In the genomic region with DNA sequence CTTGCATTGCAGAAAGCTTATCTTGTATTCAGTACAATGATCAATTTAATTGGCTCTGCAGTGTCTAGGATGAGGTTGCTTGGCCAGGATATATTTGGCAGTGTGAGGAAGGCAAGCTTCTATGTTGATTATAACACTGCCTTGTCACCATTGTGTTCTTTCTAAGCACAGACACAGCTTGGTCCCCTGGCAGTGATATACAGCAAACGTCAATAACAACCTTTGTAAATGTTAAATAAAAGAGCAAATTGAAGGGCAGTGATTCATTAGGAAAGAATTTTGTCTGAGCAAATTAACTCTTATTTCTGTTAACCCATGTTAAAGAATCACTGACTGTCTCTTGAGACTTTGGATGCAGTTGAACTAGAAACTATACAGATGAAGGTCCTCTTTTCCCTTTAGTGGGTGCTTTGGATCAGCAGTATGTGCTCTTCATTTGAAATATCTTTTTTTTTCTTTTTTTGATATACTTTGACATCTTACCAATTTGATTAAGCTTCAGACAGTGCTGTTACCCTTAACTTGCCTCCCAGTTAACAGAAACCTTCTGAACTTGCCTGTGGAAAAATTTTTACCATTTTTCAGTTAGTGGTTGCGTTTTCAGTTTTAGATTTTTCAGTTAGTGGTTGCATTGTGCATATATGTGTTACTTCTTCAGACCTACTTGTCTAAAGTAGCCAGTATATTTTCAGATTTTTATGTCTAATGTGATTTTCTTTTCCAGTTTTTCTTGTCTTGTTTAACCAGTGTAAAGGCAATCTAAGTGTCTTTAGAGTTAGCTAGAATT, we compare ENCODE assay signal across 11 cellular contexts.
A peak's percentile ranks its signal among the peaks of the same experiment; 100 is the strongest.
DNase-seq lines count a peak whose midpoint lies in the region; ATAC-seq, FAIRE-seq and TF ChIP-seq lines count a peak whose summit lies in the region.
"Had no signal": no experiment of that assay in that cellular context is flagged by ENCODE, and none has a peak within 500 bp of the region (broad histone marks: within the 10 kb centered on the region; RNA-seq: fewer than 3 reads in every experiment).

No MANE protein-coding gene starts in this region.

- H3K36me3 ChIP-seq in gastroesophageal sphincter, result no peaks in the 10 kb centered on the region

- in situ Hi-C loops in ACHN (cut with HindIII; ENCODE audit: low pct_ligation_motif_present, low pct_unique_long_range_greater_than_20kb, low sequenced_read_pairs), result no loop called here

- no peaks in the 10 kb centered on the region for H3K27me3 Mint-ChIP-seq in activated naive CD8-positive, alpha-beta T cell treated with anti-CD3 and anti-CD28 coated beads, Interleukin-2, amount 50 U/mL, for 24 hours
- H3K27me3 Mint-ChIP-seq: CD8-positive, alpha-beta memory T cell; IgD-negative memory B cell had no signal

- no peak overlapping the region for H3K4me3 Mint-ChIP-seq in activated naive CD8-positive, alpha-beta T cell treated with anti-CD3 and anti-CD28 coated beads, Interleukin-2, amount 50 U/mL, for 24 hours
- H3K4me3 Mint-ChIP-seq: IgD-negative memory B cell had no signal

- H3K36me3 Mint-ChIP-seq in activated naive CD8-positive, alpha-beta T cell treated with anti-CD3 and anti-CD28 coated beads, Interleukin-2, amount 50 U/mL, for 24 hours (ENCODE audit: low read depth), result peaks cover 5% of the 10 kb centered on the region

- peaks cover 0 to 47% (median 6%) of the 10 kb centered on the region in 3 donors for H3K4me1 ChIP-seq in gastroesophageal sphincter

- H3K27ac Mint-ChIP-seq in activated naive CD8-positive, alpha-beta T cell treated with anti-CD3 and anti-CD28 coated beads, Interleukin-2, amount 50 U/mL, for 24 hours, result peak overlapping the region; percentile 34

- H3K27ac ChIP-seq in layer of hippocampus (ENCODE audit: low read depth, low read length), result peak overlapping the region; percentile 30
- no peak overlapping the region for H3K27ac ChIP-seq in gastroesophageal sphincter

- no peak for TF ChIP-seq EP300 in gastroesophageal sphincter (IDR thresholded peaks at IDR 0.05)

- H3K4me3 ChIP-seq in gastroesophageal sphincter, result no peak overlapping the region

- TF ChIP-seq CTCF in gastroesophageal sphincter (IDR thresholded peaks at IDR 0.05), result no peak

- DNase-seq in ACHN, result peak; percentile 36
- no peak for DNase-seq in activated naive CD8-positive, alpha-beta T cell treated with anti-CD3 and anti-CD28 coated beads, Interleukin-2, amount 50 U/mL, for 24 hours
- no peak for DNase-seq in NCI-H345 treated with DMSO at 0.1 percent for 48 hours (lab: John Stamatoyannopoulos, UW; ENCODE audit: unreplicated experiment)
- no peak for DNase-seq in NCI-H1105 treated with DMSO at 0.1 percent for 48 hours (lab: John Stamatoyannopoulos, UW)
- DNase-seq in HTR-8/SVneo (ENCODE audit: insufficient read length, low spot score), result no peak
- DNase-seq: CD8-positive, alpha-beta memory T cell had no signal

- H3K4me1 Mint-ChIP-seq in activated naive CD8-positive, alpha-beta T cell treated with anti-CD3 and anti-CD28 coated beads, Interleukin-2, amount 50 U/mL, for 24 hours, result peaks cover 33% of the 10 kb centered on the region

- no peak for TF ChIP-seq POLR2A in gastroesophageal sphincter (IDR thresholded peaks at IDR 0.05)

- H3K9me3 Mint-ChIP-seq in activated naive CD8-positive, alpha-beta T cell treated with anti-CD3 and anti-CD28 coated beads, Interleukin-2, amount 50 U/mL, for 24 hours, result no peaks in the 10 kb centered on the region
- H3K9me3 Mint-ChIP-seq: CD8-positive, alpha-beta memory T cell; IgD-negative memory B cell had no signal

- ATAC-seq in HG02885 (IDR thresholded peaks at IDR 0.05; ENCODE audit: poor library complexity, unreplicated experiment) (peak; percentile 58), gastroesophageal sphincter (no peak)
- peak; percentile 33 for ATAC-seq in activated naive CD8-positive, alpha-beta T cell treated with anti-CD3 and anti-CD28 coated beads, Interleukin-2, amount 50 U/mL, for 24 hours

- 44 to 54% methylated on average over 2 of the region's 2 CpGs for WGBS in gastroesophageal sphincter (ENCODE audit: low coverage in 1 of 2), 2 donors

- no peaks in the 10 kb centered on the region for H3K9me3 ChIP-seq in gastroesophageal sphincter

- FAIRE-seq in HTR-8/SVneo (lab: Jason Lieb, UNC), result no peak
- FAIRE-seq: colon had no signal

- no peaks in the 10 kb centered on the region for H3K27me3 ChIP-seq in layer of hippocampus (ENCODE audit: control insufficient read depth, insufficient read depth, low read length)
- H3K27me3 ChIP-seq in gastroesophageal sphincter, result no peaks in the 10 kb centered on the region
